ENCODE assay signal across 35 cellular contexts in genomic region chr10:96987842-96988175, GRCh38.
A peak's percentile ranks its signal among the peaks of the same experiment; 100 is the strongest.
DNase-seq lines count a peak whose midpoint lies in the region; ATAC-seq, FAIRE-seq and TF ChIP-seq lines count a peak whose summit lies in the region.
"Had no signal": no experiment of that assay in that cellular context is flagged by ENCODE, and none has a peak within 500 bp of the region (broad histone marks: within the 10 kb centered on the region; RNA-seq: fewer than 3 reads in every experiment).

No MANE protein-coding gene starts in this region.

- peak; percentile 63 for FAIRE-seq in astrocyte (lab: Jason Lieb, UNC)
- FAIRE-seq: endothelial cell of umbilical vein, HepG2 had no signal

- no peaks in the 10 kb centered on the region for H3K27me3 Mint-ChIP-seq in astrocyte (ENCODE audit: low read depth, unreplicated experiment)
- H3K27me3 Mint-ChIP-seq: activated CD4-positive, alpha-beta T cell treated with anti-CD3 and anti-CD28 coated beads, Interleukin-2, amount 10 ng/mL, durations not matched to agents 24 days and 14 days; activated naive CD8-positive, alpha-beta T cell treated with anti-CD3 and anti-CD28 coated beads, Interleukin-2, amount 10 ng/mL, durations not matched to agents 7 days and 5 days; activated T-cell treated with anti-CD3 and anti-CD28 coated beads, Interleukin-2, amount 50 U/mL, for 24 hours; progenitor cell of endocrine pancreas had no signal

- no peak overlapping the region for H3K4me3 ChIP-seq in astrocyte (ENCODE audit: insufficient read depth, low read depth, low read length)
- no peak overlapping the region for H3K4me3 ChIP-seq in BE2C (ENCODE audit: low read depth, low read length)
- no peak overlapping the region for H3K4me3 ChIP-seq in mesendoderm (ENCODE audit: low read length)
- H3K4me3 ChIP-seq: BLaER1 treated with 17β-estradiol and CSF1 and Interleukin-3, amounts not matched to agents 10 nM and 100 nM; body of pancreas; GM23338; heart right ventricle; Peyer's patch; sigmoid colon; uterus had no signal

- no peak overlapping the region for H4K5ac ChIP-seq in mesendoderm (ENCODE audit: low read length)

- H4K8ac ChIP-seq in mesendoderm (ENCODE audit: low read depth, low read length) = no peak overlapping the region

- H3K56ac ChIP-seq in mesendoderm (ENCODE audit: low read length) = no peak overlapping the region

- H3K27ac ChIP-seq in astrocyte (ENCODE audit: low read depth, low read length) = peak overlapping the region; percentile 27
- no peak overlapping the region for H3K27ac ChIP-seq in mesendoderm (ENCODE audit: low read depth, low read length)
- H3K27ac ChIP-seq: BLaER1 treated with 17β-estradiol and CSF1 and Interleukin-3, amounts not matched to agents 10 nM and 100 nM; body of pancreas; heart right ventricle; Peyer's patch; uterus; WERI-Rb-1 had no signal

- no peaks in the 10 kb centered on the region for H4K20me1 ChIP-seq in astrocyte (ENCODE audit: insufficient read depth, low read length)

- H2AK5ac ChIP-seq in mesendoderm (ENCODE audit: low read length) = no peak overlapping the region

- H2BK15ac ChIP-seq in mesendoderm (replicated peaks; ENCODE audit: low read depth) = no peak overlapping the region

- ATAC-seq in GM18502 (IDR thresholded peaks at IDR 0.05; ENCODE audit: poor library complexity, unreplicated experiment) = no peak
- ATAC-seq: body of pancreas, GM23338, heart right ventricle, HepG2, left colon had no signal

- H3K36me3 ChIP-seq in astrocyte (ENCODE audit: insufficient read depth, low read length) (no peaks in the 10 kb centered on the region), BE2C (no peaks in the 10 kb centered on the region), mesendoderm (ENCODE audit: control insufficient read depth, insufficient read depth, low read length) (no peaks in the 10 kb centered on the region)
- H3K36me3 ChIP-seq: Peyer's patch, sigmoid colon, uterus had no signal

- TF ChIP-seq CTCF in astrocyte (IDR thresholded peaks at IDR 0.05; ENCODE audit: insufficient read depth, low read depth, low read length) (no peak), BE2C (IDR thresholded peaks at IDR 0.05; ENCODE audit: low read depth, low read length) (no peak)

- no peak overlapping the region for H2BK5ac ChIP-seq in mesendoderm (ENCODE audit: low read length)

- no peak overlapping the region for H3K4ac ChIP-seq in mesendoderm (ENCODE audit: low read depth, low read length)

- H3K4me1 ChIP-seq in astrocyte (ENCODE audit: insufficient read depth, low read length) = peaks cover 22% of the 10 kb centered on the region
- no peaks in the 10 kb centered on the region for H3K4me1 ChIP-seq in BE2C
- H3K4me1 ChIP-seq in mesendoderm (ENCODE audit: control insufficient read depth, low read depth, low read length) = no peaks in the 10 kb centered on the region
- H3K4me1 ChIP-seq: uterus had no signal

- H3K9ac ChIP-seq in astrocyte (ENCODE audit: low read length) = no peak overlapping the region
- no peak overlapping the region for H3K9ac ChIP-seq in mesendoderm (ENCODE audit: low read length)
- H3K9ac ChIP-seq: BLaER1 treated with 17β-estradiol and CSF1 and Interleukin-3, amounts not matched to agents 10 nM and 100 nM had no signal

- H3K27me3 ChIP-seq in astrocyte (ENCODE audit: insufficient read depth, low read length) (no peaks in the 10 kb centered on the region), BE2C (no peaks in the 10 kb centered on the region), mesendoderm (ENCODE audit: insufficient read depth, low read length, poor library complexity) (no peaks in the 10 kb centered on the region)
- H3K27me3 ChIP-seq: BLaER1 treated with 17β-estradiol and CSF1 and Interleukin-3, amounts not matched to agents 10 nM and 100 nM; body of pancreas; heart right ventricle; Peyer's patch; sigmoid colon; uterus had no signal

- DNase-seq in AG08395 (ENCODE audit: low spot score) (peak; percentile 82), GM04504 (ENCODE audit: low read depth) (peak; percentile 49), astrocyte (ENCODE audit: low read depth) (peak; percentile 38), hepatic stellate cell (ENCODE audit: low spot score) (peak; percentile 81), putamen (ENCODE audit: low spot score) (no peak), BE2C (no peak), mesendoderm (no peak)
- DNase-seq: 8988T; activated CD4-positive, alpha-beta T cell treated with anti-CD3 and anti-CD28 coated beads, Interleukin-2, amount 10 ng/mL, durations not matched to agents 24 days and 14 days; activated gamma-delta T cell; activated naive CD8-positive, alpha-beta T cell treated with anti-CD3 and anti-CD28 coated beads, Interleukin-2, amount 10 ng/mL, durations not matched to agents 7 days and 5 days; activated T-cell treated with anti-CD3 and anti-CD28 coated beads, Interleukin-2, amount 50 U/mL, for 24 hours; body of pancreas; COR-L47; DMS53; heart right ventricle; left colon; NCI-H1092; NCI-H187 treated with DMSO at 0.1 percent for 48 hours; NCI-H526; Peyer's patch; SIG-M5; sigmoid colon; stimulated activated CD4-positive, alpha-beta T cell treated with anti-CD3 and anti-CD28 coated beads, Interleukin-15, amount 100 ng/mL, for 24 hours; stimulated activated naive CD4-positive, alpha-beta T cell; SW 1271; T1000; uterus; WERI-Rb-1 had no signal

- H3K9me3 Mint-ChIP-seq in astrocyte (ENCODE audit: unreplicated experiment) = no peaks in the 10 kb centered on the region
- H3K9me3 Mint-ChIP-seq: activated CD4-positive, alpha-beta T cell treated with anti-CD3 and anti-CD28 coated beads, Interleukin-2, amount 10 ng/mL, durations not matched to agents 24 days and 14 days; activated naive CD8-positive, alpha-beta T cell treated with anti-CD3 and anti-CD28 coated beads, Interleukin-2, amount 10 ng/mL, durations not matched to agents 7 days and 5 days; activated T-cell treated with anti-CD3 and anti-CD28 coated beads, Interleukin-2, amount 50 U/mL, for 24 hours; GM23338 had no signal

- no peak overlapping the region for H2AFZ ChIP-seq in astrocyte (ENCODE audit: low read depth, low read length)
- H2AFZ ChIP-seq: GM23338 had no signal

- no peak overlapping the region for H3K18ac ChIP-seq in mesendoderm (ENCODE audit: low read length)

- peaks cover 7% of the 10 kb centered on the region for H3K36me3 Mint-ChIP-seq in astrocyte (ENCODE audit: low read depth, unreplicated experiment)

- H3K23ac ChIP-seq in mesendoderm (ENCODE audit: low read length) = no peak overlapping the region

- H3K79me1 ChIP-seq in mesendoderm (ENCODE audit: low read length) = no peaks in the 10 kb centered on the region

- H3K4me3 Mint-ChIP-seq in astrocyte (ENCODE audit: unreplicated experiment) = no peak overlapping the region
- H3K4me3 Mint-ChIP-seq: activated CD4-positive, alpha-beta T cell treated with anti-CD3 and anti-CD28 coated beads, Interleukin-2, amount 10 ng/mL, durations not matched to agents 24 days and 14 days; activated naive CD8-positive, alpha-beta T cell treated with anti-CD3 and anti-CD28 coated beads, Interleukin-2, amount 10 ng/mL, durations not matched to agents 7 days and 5 days; activated T-cell treated with anti-CD3 and anti-CD28 coated beads, Interleukin-2, amount 50 U/mL, for 24 hours; GM23338 had no signal

- H3K4me1 Mint-ChIP-seq in astrocyte (ENCODE audit: low read depth, unreplicated experiment) = peaks cover 32% of the 10 kb centered on the region

- H2BK120ac ChIP-seq in mesendoderm (ENCODE audit: low read depth, low read length) = no peak overlapping the region

- H3K27ac Mint-ChIP-seq in astrocyte (ENCODE audit: unreplicated experiment) = peak overlapping the region; percentile 44
- H3K27ac Mint-ChIP-seq: activated CD4-positive, alpha-beta T cell treated with anti-CD3 and anti-CD28 coated beads, Interleukin-2, amount 10 ng/mL, durations not matched to agents 24 days and 14 days; activated naive CD8-positive, alpha-beta T cell treated with anti-CD3 and anti-CD28 coated beads, Interleukin-2, amount 10 ng/mL, durations not matched to agents 7 days and 5 days; activated T-cell treated with anti-CD3 and anti-CD28 coated beads, Interleukin-2, amount 50 U/mL, for 24 hours; GM23338; progenitor cell of endocrine pancreas had no signal

- H3K79me2 ChIP-seq in astrocyte (ENCODE audit: insufficient read depth, low read length) = no peaks in the 10 kb centered on the region
- H3K79me2 ChIP-seq in mesendoderm (ENCODE audit: control insufficient read depth, insufficient read depth, low read length) = no peaks in the 10 kb centered on the region

- no CpG with 5 or more reads among the region's 3 CpGs for WGBS in mesendoderm (ENCODE audit: extremely low coverage, insufficient coverage, low lambda C conversion rate)

- H3K4me2 ChIP-seq in astrocyte (ENCODE audit: low read length) = peak overlapping the region; percentile 2
- no peak overlapping the region for H3K4me2 ChIP-seq in mesendoderm (ENCODE audit: low read length)
- H3K4me2 ChIP-seq: BLaER1 treated with 17β-estradiol and CSF1 and Interleukin-3, amounts not matched to agents 10 nM and 100 nM; GM23338 had no signal

- H3K9me3 ChIP-seq in astrocyte (ENCODE audit: insufficient read depth, low read depth, low read length) (no peaks in the 10 kb centered on the region), BE2C (no peaks in the 10 kb centered on the region)
- H3K9me3 ChIP-seq: BLaER1 treated with 17β-estradiol and CSF1 and Interleukin-3, amounts not matched to agents 10 nM and 100 nM; body of pancreas; heart right ventricle; Peyer's patch; sigmoid colon; uterus had no signal

Comparison
In these comparisons a context has a peak if more than half of its experiments do, and no peak if none do; other contexts are left out.
1. DNase-seq: peak in AG08395 (single experiment), GM04504 (single experiment), astrocyte (single experiment) and hepatic stellate cell (single experiment); none in putamen (single experiment), BE2C (single experiment) and mesendoderm (single experiment).